8 cellular contexts compared by ENCODE assay signal in genomic region chrX:131746491-131746968, GRCh38.
A peak's percentile ranks its signal among the peaks of the same experiment; 100 is the strongest.
DNase-seq lines count a peak whose midpoint lies in the region; ATAC-seq, FAIRE-seq and TF ChIP-seq lines count a peak whose summit lies in the region.

No MANE protein-coding gene starts in this region.

- peak; percentile 50 for TF ChIP-seq CTCF in GM12873 (IDR thresholded peaks at IDR 0.05; ENCODE audit: insufficient read depth, low read depth, low read length, missing control alignments)

- H3K9me3 Mint-ChIP-seq in activated naive CD4-positive, alpha-beta T cell treated with anti-CD3 and anti-CD28 coated beads, Interleukin-2, amount 10 ng/mL, durations not matched to agents 7 days and 5 days, result peaks cover 2% of the 10 kb centered on the region

- H3K27ac Mint-ChIP-seq in activated naive CD4-positive, alpha-beta T cell treated with anti-CD3 and anti-CD28 coated beads, Interleukin-2, amount 10 ng/mL, durations not matched to agents 7 days and 5 days, result no peak overlapping the region

- no peak for FAIRE-seq in urothelium cell line (lab: Jason Lieb, UNC)

- no peak overlapping the region for H3K4me3 Mint-ChIP-seq in activated naive CD4-positive, alpha-beta T cell treated with anti-CD3 and anti-CD28 coated beads, Interleukin-2, amount 10 ng/mL, durations not matched to agents 7 days and 5 days

- intact Hi-C loops in head of caudate nucleus (cut with DNase I), result no loop called here

- H3K27me3 Mint-ChIP-seq in activated naive CD4-positive, alpha-beta T cell treated with anti-CD3 and anti-CD28 coated beads, Interleukin-2, amount 10 ng/mL, durations not matched to agents 7 days and 5 days, result no peaks in the 10 kb centered on the region

- ATAC-seq in HG03108 (IDR thresholded peaks at IDR 0.05; ENCODE audit: unreplicated experiment) (peak; percentile 43), HG03442 (IDR thresholded peaks at IDR 0.05; ENCODE audit: unreplicated experiment) (no peak)

- peaks cover 35% of the 10 kb centered on the region for H3K36me3 Mint-ChIP-seq in activated naive CD4-positive, alpha-beta T cell treated with anti-CD3 and anti-CD28 coated beads, Interleukin-2, amount 10 ng/mL, durations not matched to agents 7 days and 5 days

- CTCF ChIA-PET in activated naive CD4-positive, alpha-beta T cell treated with anti-CD3 and anti-CD28 coated beads, Interleukin-2, amount 10 ng/mL, durations not matched to agents 7 days and 5 days (lab: Charles Lee), result no interaction called here

- DNase-seq in RPMI8226 (peak; percentile 93), head of caudate nucleus (peak in 27 of 42 donors; percentile 58 to 93 (median 79)), urothelium cell line (ENCODE audit: low spot score) (peak; percentile 34), SHP77 (lab: John Stamatoyannopoulos, UW) (no peak)
- DNase-seq in activated naive CD4-positive, alpha-beta T cell treated with anti-CD3 and anti-CD28 coated beads, Interleukin-2, amount 10 ng/mL, durations not matched to agents 7 days and 5 days, result no peak

- no peaks in the 10 kb centered on the region for H3K4me1 Mint-ChIP-seq in activated naive CD4-positive, alpha-beta T cell treated with anti-CD3 and anti-CD28 coated beads, Interleukin-2, amount 10 ng/mL, durations not matched to agents 7 days and 5 days

Comparison
In these comparisons a context has a peak if more than half of its experiments do, and no peak if none do; other contexts are left out.
1. DNase-seq: peak in RPMI8226 (single experiment), head of caudate nucleus (27 of 42) and urothelium cell line (single experiment); none in activated naive CD4-positive, alpha-beta T cell treated with anti-CD3 and anti-CD28 coated beads, Interleukin-2, amount 10 ng/mL, durations not matched to agents 7 days and 5 days (single experiment) and SHP77 (0 of 2).